Comparison of ENCODE assay signal across 26 cellular contexts in genomic region chr1:62406576-62406975, GRCh38.
"Had no signal": no experiment of that assay in that cellular context is flagged by ENCODE, and none has a peak within 500 bp of the region (broad histone marks: within the 10 kb centered on the region; RNA-seq: fewer than 3 reads in every experiment).

No MANE protein-coding gene starts in this region.

- H3K4me1 ChIP-seq: body of pancreas, breast epithelium, SJSA1 had no signal

- ATAC-seq: activated T-helper 17 cell treated with anti-CD3 and anti-CD28 coated beads, Interleukin-2, amount 50 U/mL, for 72 hours; body of pancreas had no signal

- H3K36me3 ChIP-seq: breast epithelium, SJSA1 had no signal

- H3K4me3 Mint-ChIP-seq: activated CD8-positive, alpha-beta T cell treated with anti-CD3 and anti-CD28 coated beads for 36 hours; activated naive CD4-positive, alpha-beta T cell treated with anti-CD3 and anti-CD28 coated beads, Interleukin-2, amount 50 U/mL, for 24 hours; activated naive CD8-positive, alpha-beta T cell treated with anti-CD3 and anti-CD28 coated beads, Interleukin-2, amount 10 ng/mL, durations not matched to agents 7 days and 5 days; activated T-cell treated with anti-CD3 and anti-CD28 coated beads, Interleukin-2, amount 50 U/mL, for 72 hours; activated T-helper 17 cell treated with anti-CD3 and anti-CD28 coated beads, Interleukin-2, amount 50 U/mL, for 72 hours had no signal

- H3K4me3 ChIP-seq: body of pancreas, breast epithelium, SJSA1 had no signal

- H3K27ac ChIP-seq: body of pancreas, breast epithelium, KMS-11, SJSA1, VCaP had no signal

- H3K27ac Mint-ChIP-seq: activated CD8-positive, alpha-beta T cell treated with anti-CD3 and anti-CD28 coated beads for 36 hours; activated naive CD4-positive, alpha-beta T cell treated with anti-CD3 and anti-CD28 coated beads, Interleukin-2, amount 50 U/mL, for 24 hours; activated naive CD8-positive, alpha-beta T cell treated with anti-CD3 and anti-CD28 coated beads, Interleukin-2, amount 10 ng/mL, durations not matched to agents 7 days and 5 days; activated T-cell treated with anti-CD3 and anti-CD28 coated beads, Interleukin-2, amount 50 U/mL, for 72 hours; activated T-helper 17 cell treated with anti-CD3 and anti-CD28 coated beads, Interleukin-2, amount 50 U/mL, for 72 hours had no signal

- H3K9me3 ChIP-seq: body of pancreas, breast epithelium, SJSA1, SK-N-SH had no signal

- H3K27me3 Mint-ChIP-seq: activated CD8-positive, alpha-beta T cell treated with anti-CD3 and anti-CD28 coated beads for 36 hours; activated naive CD4-positive, alpha-beta T cell treated with anti-CD3 and anti-CD28 coated beads, Interleukin-2, amount 50 U/mL, for 24 hours; activated T-helper 17 cell treated with anti-CD3 and anti-CD28 coated beads, Interleukin-2, amount 50 U/mL, for 72 hours had no signal

- H3K4me2 ChIP-seq: KMS-11, SK-N-SH had no signal

- FAIRE-seq: astrocyte had no signal

- H3K4me1 Mint-ChIP-seq: activated naive CD4-positive, alpha-beta T cell treated with anti-CD3 and anti-CD28 coated beads, Interleukin-2, amount 50 U/mL, for 24 hours; activated naive CD8-positive, alpha-beta T cell treated with anti-CD3 and anti-CD28 coated beads, Interleukin-2, amount 10 ng/mL, durations not matched to agents 7 days and 5 days; activated T-helper 17 cell treated with anti-CD3 and anti-CD28 coated beads, Interleukin-2, amount 50 U/mL, for 72 hours had no signal

- H3K27me3 ChIP-seq: body of pancreas, breast epithelium, SJSA1 had no signal

- H3K36me3 Mint-ChIP-seq: activated naive CD4-positive, alpha-beta T cell treated with anti-CD3 and anti-CD28 coated beads, Interleukin-2, amount 50 U/mL, for 24 hours; activated naive CD8-positive, alpha-beta T cell treated with anti-CD3 and anti-CD28 coated beads, Interleukin-2, amount 10 ng/mL, durations not matched to agents 7 days and 5 days had no signal

- DNase-seq: activated CD4-positive, alpha-beta T cell treated with anti-CD3 and anti-CD28 coated beads for 1 hour; activated CD4-positive, alpha-beta T cell treated with anti-CD3 and anti-CD28 coated beads for 48 hours; activated CD4-positive, CD25-positive, alpha-beta regulatory T cell; activated CD8-positive, alpha-beta T cell treated with anti-CD3 and anti-CD28 coated beads for 36 hours; activated effector memory CD4-positive, alpha-beta T cell treated with anti-CD3 and anti-CD28 coated beads, Interleukin-2, amount 50 U/mL, for 16 hours; activated naive CD4-positive, alpha-beta T cell; activated naive CD8-positive, alpha-beta T cell treated with anti-CD3 and anti-CD28 coated beads, Interleukin-2, amount 10 ng/mL, durations not matched to agents 7 days and 5 days; activated T-cell treated with anti-CD3 and anti-CD28 coated beads, Interleukin-2, amount 50 U/mL, for 1 hour; activated T-cell treated with anti-CD3 and anti-CD28 coated beads, Interleukin-2, amount 50 U/mL, for 72 hours; body of pancreas; MM.1S; NCI-H1436 treated with DMSO at 0.1 percent for 48 hours; NCI-H187 treated with DMSO at 0.1 percent for 48 hours; NCI-H226; SHP77 treated with DMSO at 0.1 percent for 48 hours; SK-N-SH; T-helper 1 cell; T-helper 2 cell; T-helper 9 cell had no signal

- H3K9ac ChIP-seq: KMS-11, SK-N-SH had no signal

- H3K9me3 Mint-ChIP-seq: activated CD8-positive, alpha-beta T cell treated with anti-CD3 and anti-CD28 coated beads for 36 hours; activated naive CD4-positive, alpha-beta T cell treated with anti-CD3 and anti-CD28 coated beads, Interleukin-2, amount 50 U/mL, for 24 hours; activated naive CD8-positive, alpha-beta T cell treated with anti-CD3 and anti-CD28 coated beads, Interleukin-2, amount 10 ng/mL, durations not matched to agents 7 days and 5 days; activated T-cell treated with anti-CD3 and anti-CD28 coated beads, Interleukin-2, amount 50 U/mL, for 72 hours; activated T-helper 17 cell treated with anti-CD3 and anti-CD28 coated beads, Interleukin-2, amount 50 U/mL, for 72 hours had no signal
